Comparison of ENCODE assay signal across 1 cellular context in the genomic region with DNA sequence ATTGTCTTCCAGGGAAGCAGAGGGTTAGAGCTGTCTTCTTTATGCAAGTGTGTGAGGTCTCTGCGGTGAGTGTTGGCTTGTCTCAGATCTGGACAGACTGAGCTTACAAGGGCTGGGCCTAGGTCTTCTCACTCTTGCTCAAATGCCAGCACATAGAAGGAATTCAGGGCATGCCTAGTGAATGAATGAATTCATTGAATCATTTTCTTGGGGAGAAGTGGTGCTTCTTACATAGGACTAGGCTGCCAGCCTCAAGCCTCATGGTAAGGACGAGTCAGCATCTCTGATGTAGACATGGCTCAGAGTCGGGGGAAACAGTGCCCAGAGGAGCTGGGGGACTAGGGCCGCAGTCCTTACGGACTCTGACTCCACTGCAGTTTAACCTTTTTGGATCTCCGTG.
TF ChIP-seq lines count a peak whose summit lies in the region.

No MANE protein-coding gene starts in this region.

TF ChIP-seq in K562, 482 proteins besides CTCF, POLR2A, EP300 and RAD21:
- TF ChIP-seq SP2 (IDR thresholded peaks at IDR 0.05; ENCODE audit: extremely low read depth, low read depth, low read length, poor library complexity, severe bottlenecking) (peak; percentile 1), ZNF830 (CRISPR knock-in tag; IDR thresholded peaks at IDR 0.05) (no peak)
TF ChIP-seq in K562: peak in this region for 1.
